In genomic region chr9:136962163-136962562, GRCh38 we compare ENCODE assay signal across 23 cellular contexts. TPM values are rescaled to one million over a fixed set of nuclear protein-coding genes. Genes with fewer than 3 reads are reported as not detected.
DNase-seq lines count a peak whose midpoint lies in the region; ATAC-seq and TF ChIP-seq lines count a peak whose summit lies in the region.
"Had no signal": no experiment of that assay in that cellular context is flagged by ENCODE, and none has a peak within 500 bp of the region (broad histone marks: within the 10 kb centered on the region; RNA-seq: fewer than 3 reads in every experiment).

No MANE protein-coding gene starts in this region.

- no peaks in the 10 kb centered on the region for H3K9me3 Mint-ChIP-seq in central memory CD8-positive, alpha-beta T cell

- H2AK5ac ChIP-seq in trophoblast cell (ENCODE audit: low read length): no peak overlapping the region

- H2BK12ac ChIP-seq in trophoblast cell (ENCODE audit: low read length): no peak overlapping the region

- H3K9me3 ChIP-seq in left ventricle myocardium inferior (replicated peaks) (no peaks in the 10 kb centered on the region), trophoblast cell (ENCODE audit: insufficient read depth, low read depth, low read length) (peaks cover 8% of the 10 kb centered on the region), vagina (no peaks in the 10 kb centered on the region)

- no peaks in the 10 kb centered on the region for H3K79me2 ChIP-seq in trophoblast cell (ENCODE audit: control insufficient read depth, insufficient read depth, low read length, poor library complexity)

- no peak overlapping the region for H2AFZ ChIP-seq in trophoblast cell (ENCODE audit: insufficient read depth, low read length, poor library complexity)

- no peaks in the 10 kb centered on the region for H3K36me3 ChIP-seq in left ventricle myocardium inferior
- H3K36me3 ChIP-seq in trophoblast cell (ENCODE audit: control insufficient read depth in 1 of 2, insufficient read depth in 2 of 2, low read length in 2 of 2): no peaks in the 10 kb centered on the region
- H3K36me3 ChIP-seq in vagina: no peaks in the 10 kb centered on the region

- H3K4me3 Mint-ChIP-seq in central memory CD8-positive, alpha-beta T cell: peak overlapping the region; percentile 25

- no CpG with 5 or more reads among the region's 9 CpGs for WGBS in trophoblast cell (ENCODE audit: extremely low coverage, insufficient coverage, insufficient read length)

- H3K23ac ChIP-seq in trophoblast cell (ENCODE audit: low read length): no peak overlapping the region

- H3K4ac ChIP-seq in trophoblast cell (ENCODE audit: low read depth, low read length): no peak overlapping the region

- H3K4me1 Mint-ChIP-seq in central memory CD8-positive, alpha-beta T cell: peaks cover 71% of the 10 kb centered on the region

- H4K8ac ChIP-seq in trophoblast cell (ENCODE audit: low read depth, low read length): no peak overlapping the region

- peak overlapping the region; percentile 88 for H4K91ac ChIP-seq in trophoblast cell (ENCODE audit: low read depth, low read length)

- TF ChIP-seq CTCF in left ventricle myocardium inferior (IDR thresholded peaks at IDR 0.05; ENCODE audit: borderline replicate concordance) (no peak), vagina (IDR thresholded peaks at IDR 0.05) (no peak)

- DNase-seq in left ventricle myocardium inferior: no peak
- DNase-seq in left ventricle myocardium superior: no peak
- DNase-seq in central memory CD8-positive, alpha-beta T cell (ENCODE audit: low spot score in 2 of 2): no peak
- DNase-seq in trophoblast cell: no peak
- DNase-seq in vagina (ENCODE audit: extremely low spot score in 2 of 2): no peak
- no peak for DNase-seq in putamen (ENCODE audit: low spot score)
- DNase-seq: AML-193, DMS53, GDM1, H7, Kasumi-1, NCI-H1694, NCI-H2081, NCI-H2171 treated with DMSO at 0.1 percent for 48 hours, NCI-H524 treated with DMSO at 0.1 percent for 48 hours, OCI-M1, Right ventricle myocardium superior had no signal

- no peak overlapping the region for H2BK5ac ChIP-seq in trophoblast cell (ENCODE audit: low read depth, low read length, poor library complexity)

- H3K4me1 ChIP-seq in left ventricle myocardium inferior: peaks cover 45% of the 10 kb centered on the region
- peaks cover 3% of the 10 kb centered on the region in 2 experiments for H3K4me1 ChIP-seq in trophoblast cell (ENCODE audit: control insufficient read depth in 1 of 2, insufficient read depth in 2 of 2, low read length in 2 of 2)
- H3K4me1 ChIP-seq in vagina: peaks cover 34% of the 10 kb centered on the region

- H3K27me3 ChIP-seq in left ventricle myocardium inferior (ENCODE audit: low read depth) (no peaks in the 10 kb centered on the region), trophoblast cell (ENCODE audit: insufficient read depth, low read length) (no peaks in the 10 kb centered on the region), vagina (no peaks in the 10 kb centered on the region)

- no peak for TF ChIP-seq POLR2A in vagina (IDR thresholded peaks at IDR 0.05)

- peak overlapping the region; percentile 17 for H2BK120ac ChIP-seq in trophoblast cell (ENCODE audit: insufficient read depth, low read length, poor library complexity)

- H3K79me1 ChIP-seq in trophoblast cell (ENCODE audit: low read length): peaks cover 12% of the 10 kb centered on the region

- H3K27ac ChIP-seq in left ventricle myocardium inferior (replicated peaks) (peak overlapping the region; percentile 64), trophoblast cell (ENCODE audit: low read depth, low read length) (no peak overlapping the region), vagina (peak overlapping the region; percentile 64)

- no peaks in the 10 kb centered on the region for H3K27me3 Mint-ChIP-seq in central memory CD8-positive, alpha-beta T cell

- no peak overlapping the region for H4K12ac ChIP-seq in trophoblast cell (ENCODE audit: low read depth, low read length)

- peaks cover 8% of the 10 kb centered on the region for H3K36me3 Mint-ChIP-seq in central memory CD8-positive, alpha-beta T cell (ENCODE audit: insufficient read depth)

- H3K4me3 ChIP-seq in left ventricle myocardium inferior (no peak overlapping the region), trophoblast cell (ENCODE audit: low read depth, low read length) (no peak overlapping the region), vagina (no peak overlapping the region)

- H3K27ac Mint-ChIP-seq in central memory CD8-positive, alpha-beta T cell (ENCODE audit: low read depth): peak overlapping the region; percentile 65

- H3K4me2 ChIP-seq in trophoblast cell (ENCODE audit: low read length): no peak overlapping the region

- no peak overlapping the region for H3K18ac ChIP-seq in trophoblast cell (ENCODE audit: low read length)

- intact Hi-C loops in left ventricle myocardium inferior (cut with micrococcal nuclease): no loop called here
- intact Hi-C loops in left ventricle myocardium superior (cut with micrococcal nuclease): no loop called here
- intact Hi-C loops in vagina (cut with DNase I): no loop called here

- H3K9ac ChIP-seq in trophoblast cell (ENCODE audit: low read length): no peak overlapping the region

- H3K14ac ChIP-seq in trophoblast cell (ENCODE audit: low read length): no peak overlapping the region

- ATAC-seq in left ventricle myocardium superior (no peak), HG02642 (IDR thresholded peaks at IDR 0.05; ENCODE audit: poor library complexity, unreplicated experiment) (no peak), GM18519 (IDR thresholded peaks at IDR 0.05; ENCODE audit: low FRiP score, unreplicated experiment) (no peak)
- no peak for ATAC-seq in central memory CD8-positive, alpha-beta T cell (replicated peaks; ENCODE audit: extremely low read depth, poor library complexity, severe bottlenecking)

RNA-seq across cellular contexts. Expression of gene LCN12, which starts 10.1 kb away (rescaled TPM):
- total RNA-seq in left ventricle myocardium inferior: 7.8 TPM
- total RNA-seq in left ventricle myocardium superior: 3.6 TPM
- polyA plus RNA-seq in trophoblast cell (2013): 0.25 and 0.31 TPM in 2 replicates
- not detected for total RNA-seq in vagina
- total RNA-seq: SK-MEL-5 had no signal
- polyA plus RNA-seq: AG04450 had no signal

RNA-seq across cellular contexts. Expression of gene PTGDS, which starts 15.1 kb away (rescaled TPM):
- total RNA-seq in left ventricle myocardium inferior (3,579 TPM), left ventricle myocardium superior (5,424 TPM), vagina (301 TPM)
- 4.4 and 4.7 TPM in 2 replicates for polyA plus RNA-seq in trophoblast cell (2013)
- total RNA-seq: A172, SK-MEL-5 had no signal

RNA-seq across cellular contexts. Expression of gene C8G, which starts 17.1 kb away (rescaled TPM):
- 3.6 TPM for total RNA-seq in left ventricle myocardium inferior
- total RNA-seq in left ventricle myocardium superior: 2.2 TPM
- polyA plus RNA-seq in trophoblast cell (2013): 1.2 and 2.2 TPM in 2 replicates
- total RNA-seq in vagina: not detected
- total RNA-seq: A172, H7 had no signal

RNA-seq across cellular contexts. Expression of gene FBXW5, which starts 17.6 kb away (rescaled TPM):
- total RNA-seq in left ventricle myocardium inferior (157 TPM), left ventricle myocardium superior (162 TPM), vagina (125 TPM)
- polyA plus RNA-seq in trophoblast cell (2013): 74.0 and 80.2 TPM in 2 replicates

RNA-seq across cellular contexts. Expression of gene LCNL1, which starts 20.6 kb away (rescaled TPM):
- total RNA-seq in left ventricle myocardium inferior (11.7 TPM), left ventricle myocardium superior (18.3 TPM), vagina (2.0 TPM)
- 0.15 and 0.17 TPM in 2 replicates for polyA plus RNA-seq in trophoblast cell (2013)
- total RNA-seq: A172, MCF 10A, SK-MEL-5 had no signal

Comparison
In these comparisons a context has a peak if more than half of its experiments do, and no peak if none do; other contexts are left out.
1. RNA of gene PTGDS, which starts 15.1 kb away (total RNA-seq): 5,424 TPM in left ventricle myocardium superior (single experiment) and 3,579 TPM in left ventricle myocardium inferior (single experiment); 301 TPM in vagina (single experiment); every median in the first group is over 10 times any median in the second.